In genomic region chr12:106135781-106136180, GRCh38 we compare ENCODE assay signal across 8 cellular contexts. TPM values are rescaled to one million over a fixed set of nuclear protein-coding genes. Genes with fewer than 3 reads are reported as not detected.
A peak's percentile ranks its signal among the peaks of the same experiment; 100 is the strongest.
DNase-seq lines count a peak whose midpoint lies in the region; ATAC-seq and TF ChIP-seq lines count a peak whose summit lies in the region.

No MANE protein-coding gene starts in this region.

- H3K9me2 ChIP-seq in HCT116 (ENCODE audit: insufficient read depth): no peaks in the 10 kb centered on the region

- H3K4me3 ChIP-seq in HCT116 (replicated peaks in 1 of 2; ENCODE audit: low read depth in 1 of 2, low read length in 2 of 2): no peak overlapping the region
- peak overlapping the region; percentile 15 to 87 for H3K4me3 ChIP-seq in ascending aorta
- H3K4me3 ChIP-seq in iPS-18a (ENCODE audit: low read length): peak overlapping the region; percentile 26
- peak overlapping the region; percentile 88 for H3K4me3 ChIP-seq in smooth muscle cell

- 16% methylated on average over 4 of the region's 4 CpGs for WGBS in smooth muscle cell (ENCODE audit: low lambda C conversion rate)

- TF ChIP-seq POLR2A in HCT116 (IDR thresholded peaks at IDR 0.05; ENCODE audit: borderline replicate concordance, extremely low read depth, insufficient read depth, insufficient read length): no peak

- RAD21 ChIA-PET in HCT116 (lab: Charles Lee; ENCODE audit: low non-redundant PET in 1 of 2, low total read pairs in 2 of 2, uncharacterized antibody in 2 of 2, unreplicated experiment in 2 of 2): interaction anchor here in 1 of 2 experiments (1.2 kb wide), 1 partner anchor 426 kb away, joined by 3 read pairs; no protein-coding TSS in a partner anchor

- BruUV-seq in HCT116 (replicated peaks; lab: Mats Ljungman, UMichigan): no TSS peak

- POLR2A ChIA-PET in HCT116 (lab: Charles Lee): no interaction called here

- H3K9ac ChIP-seq in HCT116 (ENCODE audit: low read length): no peak overlapping the region
- no peak overlapping the region for H3K9ac ChIP-seq in iPS-18a (ENCODE audit: low read length)
- peak overlapping the region; percentile 58 for H3K9ac ChIP-seq in smooth muscle cell (ENCODE audit: low read depth)

- H3K4me2 ChIP-seq in HCT116 (ENCODE audit: low read length): peak overlapping the region; percentile 22
- H3K4me2 ChIP-seq in smooth muscle cell: peak overlapping the region; percentile 82

- H3F3A ChIP-seq in smooth muscle cell (ENCODE audit: low read depth): peaks cover 24% of the 10 kb centered on the region

- H3K27ac ChIP-seq in HCT116 (ENCODE audit: low read depth, low read length) (no peak overlapping the region), ascending aorta (peak overlapping the region; percentile 98 to 99), iPS-18a (ENCODE audit: low read length) (no peak overlapping the region), smooth muscle cell (ENCODE audit: low read depth) (peak overlapping the region; percentile 92)

- no peak for ATAC-seq in HCT116
- no peak for ATAC-seq in HG03135 (IDR thresholded peaks at IDR 0.05; ENCODE audit: unreplicated experiment)

- H3K4me1 ChIP-seq in HCT116 (ENCODE audit: control insufficient read depth in 1 of 2, insufficient read depth in 2 of 2, low read length in 2 of 2) (peaks cover 28 to 40% of the 10 kb centered on the region in 2 experiments), ascending aorta (peaks cover 5 to 44% of the 10 kb centered on the region in 2 donors), iPS-18a (ENCODE audit: control insufficient read depth, low read depth, low read length) (peaks cover 60% of the 10 kb centered on the region), smooth muscle cell (ENCODE audit: low read depth) (peaks cover 48% of the 10 kb centered on the region)

- CTCF ChIA-PET in HCT116 (lab: Charles Lee): interaction anchor here (0.7 to 6.2 kb wide), 8 partner anchors 9 to 715 kb away, joined by 3 to 36 read pairs (median 4); no protein-coding TSS in a partner anchor

- H4K20me1 ChIP-seq in HCT116 (ENCODE audit: insufficient read depth) (no peaks in the 10 kb centered on the region), smooth muscle cell (ENCODE audit: low read depth) (peaks cover 75% of the 10 kb centered on the region)

- no peak for TF ChIP-seq RAD21 in HCT116 (IDR thresholded peaks at IDR 0.05; ENCODE audit: low read depth)

- intact Hi-C loops in HCT116 (cut with micrococcal nuclease): loop anchor here (1.0 to 10.0 kb wide), 4 partner anchors 431 to 1931 kb away; no protein-coding TSS in a partner anchor
- intact Hi-C loops in ascending aorta (cut with DNase I): loop anchor here (1.0 to 5.0 kb wide), 11 partner anchors 29 to 715 kb away; no protein-coding TSS in a partner anchor

- H3K79me2 ChIP-seq in HCT116 (ENCODE audit: insufficient read depth, low read length) (no peaks in the 10 kb centered on the region), smooth muscle cell (ENCODE audit: low read depth) (peaks cover 94% of the 10 kb centered on the region)

- H3K27me3 ChIP-seq in HCT116 (ENCODE audit: insufficient read depth, low read length) (no peaks in the 10 kb centered on the region), ascending aorta (no peaks in the 10 kb centered on the region), iPS-18a (ENCODE audit: control insufficient read depth, insufficient read depth, low read length) (peaks cover 17% of the 10 kb centered on the region), smooth muscle cell (ENCODE audit: low read depth) (no peaks in the 10 kb centered on the region)

- H3K9me3 ChIP-seq in HCT116 (ENCODE audit: control insufficient read depth in 1 of 2, insufficient read depth in 1 of 2, low read depth in 1 of 2, low read length in 2 of 2): no peaks in the 10 kb centered on the region
- H3K9me3 ChIP-seq in ascending aorta: no peaks in the 10 kb centered on the region
- H3K9me3 ChIP-seq in iPS-18a (ENCODE audit: control insufficient read depth, low read depth, low read length): no peaks in the 10 kb centered on the region
- H3K9me3 ChIP-seq in smooth muscle cell (replicated peaks; ENCODE audit: low read depth): no peaks in the 10 kb centered on the region

- DNase-seq in HCT116 (ENCODE audit: low read depth, low spot score) (no peak), ascending aorta (ENCODE audit: low spot score in 2 of 2) (no peak), smooth muscle cell (lab: John Stamatoyannopoulos, UW; ENCODE audit: unreplicated experiment) (no peak), HuH-7.5 (ENCODE audit: low spot score) (no peak), GM13976 (ENCODE audit: low spot score) (no peak)
- DNase-seq in NK-92 treated with Interleukin-12 subunit alpha and Interleukin-12 subunit beta, amount 100 ng/mL, for 24 hours (lab: John Stamatoyannopoulos, UW): no peak

- no peak overlapping the region for H2AFZ ChIP-seq in HCT116 (ENCODE audit: low read depth, low read length, poor library complexity, severe bottlenecking)
- no peak overlapping the region for H2AFZ ChIP-seq in smooth muscle cell (ENCODE audit: low read depth)

- no peak for TF ChIP-seq CTCF in HCT116 (IDR thresholded peaks at IDR 0.05 in 2 of 3, conservative IDR thresholded peaks at IDR 0.05 in 1 of 3; ENCODE audit: borderline replicate concordance in 1 of 3, insufficient read depth in 1 of 3, low read depth in 2 of 3, low read length in 2 of 3)
- TF ChIP-seq CTCF in ascending aorta (IDR thresholded peaks at IDR 0.05): no peak
- no peak for TF ChIP-seq CTCF in smooth muscle cell (IDR thresholded peaks at IDR 0.05; ENCODE audit: borderline replicate concordance, insufficient read depth, poor library complexity, severe bottlenecking)
- no peak for TF ChIP-seq CTCF in GM13976 (IDR thresholded peaks at IDR 0.05; ENCODE audit: borderline replicate concordance, control extremely low read depth, extremely low read depth, insufficient read depth, missing control alignments)

- in situ Hi-C loops in GM13976 (cut with MboI; ENCODE audit: low sequenced_read_pairs, unreplicated experiment): loop anchor here (10.0 to 25.0 kb wide), 2 partner anchors 423 to 711 kb away; no protein-coding TSS in a partner anchor

- H3K36me3 ChIP-seq in HCT116 (ENCODE audit: control insufficient read depth in 1 of 2, insufficient read depth in 2 of 2, low read length in 2 of 2) (no peaks in the 10 kb centered on the region), ascending aorta (no peaks in the 10 kb centered on the region), iPS-18a (ENCODE audit: control insufficient read depth, low read depth, low read length) (no peaks in the 10 kb centered on the region), smooth muscle cell (ENCODE audit: low read depth) (no peaks in the 10 kb centered on the region)

TF ChIP-seq in HCT116, 20 proteins besides CTCF, POLR2A, EP300 and RAD21 (continues in another document):
- TF ChIP-seq FOSL1 (IDR thresholded peaks at IDR 0.05; ENCODE audit: low read depth): no peak
- TF ChIP-seq SRF (IDR thresholded peaks at IDR 0.05; ENCODE audit: low read depth): no peak
- no peak for TF ChIP-seq CBX3 (IDR thresholded peaks at IDR 0.05; ENCODE audit: low read depth)
- TF ChIP-seq SIN3A (IDR thresholded peaks at IDR 0.05; ENCODE audit: low read depth): no peak
- no peak for TF ChIP-seq MAX (IDR thresholded peaks at IDR 0.05)
- TF ChIP-seq ZBTB33 (IDR thresholded peaks at IDR 0.05; ENCODE audit: extremely low read depth, insufficient replicate concordance, low read length): no peak
- no peak for TF ChIP-seq EZH2phosphoT487 (IDR thresholded peaks at IDR 0.05; ENCODE audit: borderline replicate concordance)
- TF ChIP-seq REST (IDR thresholded peaks at IDR 0.05; ENCODE audit: low read depth): no peak
- no peak for TF ChIP-seq EGR1 (IDR thresholded peaks at IDR 0.05; ENCODE audit: low read depth)

RNA-seq across cellular contexts. Expression of gene NUAK1, which starts 3.0 kb away (rescaled TPM):
- total RNA-seq in HCT116 (2021; ENCODE audit: unreplicated experiment) (7.4 TPM), ascending aorta (29.7 TPM), smooth muscle cell (54.0 and 64.2 TPM in 2 replicates)
- polyA plus RNA-seq in HCT116 (2012): 5.9 and 6.2 TPM in 2 replicates
- polyA plus RNA-seq in smooth muscle cell: 35.3 and 38.8 TPM in 2 replicates

Comparison
In these comparisons a context has a peak if more than half of its experiments do, and no peak if none do; other contexts are left out.
1. H3K27ac ChIP-seq: peak in ascending aorta (2 of 2) and smooth muscle cell (single experiment); none in HCT116 (single experiment) and iPS-18a (single experiment).
2. H3K4me3 ChIP-seq: peak in ascending aorta (2 of 2), iPS-18a (single experiment) and smooth muscle cell (single experiment); none in HCT116 (0 of 2).